In the genomic region with DNA sequence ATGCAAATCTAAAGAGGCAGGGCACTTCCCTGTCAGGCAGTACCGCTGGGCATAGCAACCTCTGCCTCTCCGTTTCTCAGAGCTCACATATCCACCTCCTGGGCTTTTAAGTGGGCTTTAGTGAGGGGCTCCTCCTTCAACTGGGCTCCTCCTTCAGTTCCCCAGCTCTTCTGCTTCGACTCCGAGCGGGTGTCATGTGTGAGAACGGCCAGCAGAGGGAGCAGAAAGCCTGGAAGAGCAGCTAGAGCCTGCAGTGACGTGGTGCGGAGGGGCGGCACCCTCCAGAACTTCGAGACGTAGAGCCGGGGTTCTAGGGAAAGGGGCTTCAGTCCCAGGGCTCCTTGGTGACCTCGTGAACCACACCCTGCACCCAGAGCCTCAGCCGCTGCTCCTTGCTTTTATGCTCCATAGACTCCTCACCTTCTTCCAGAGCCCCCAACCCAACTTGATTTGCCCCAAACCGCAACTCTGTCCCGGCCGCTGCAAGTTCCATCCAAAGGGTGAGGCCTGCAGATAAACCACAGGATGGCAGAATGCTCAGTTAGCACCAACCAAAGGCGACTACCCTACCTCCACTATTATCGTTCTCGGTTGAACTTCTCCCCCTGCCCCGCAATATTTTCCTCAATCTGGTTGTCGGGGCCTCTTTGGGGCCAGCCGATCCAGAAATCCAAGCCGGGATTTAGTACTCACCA, we compare ENCODE assay signal across 9 cellular contexts. TPM values are rescaled to one million over a fixed set of nuclear protein-coding genes. Genes with fewer than 3 reads are reported as not detected.
A peak's percentile ranks its signal among the peaks of the same experiment; 100 is the strongest.
DNase-seq lines count a peak whose midpoint lies in the region; ATAC-seq and TF ChIP-seq lines count a peak whose summit lies in the region.
"Had no signal": no experiment of that assay in that cellular context is flagged by ENCODE, and none has a peak within 500 bp of the region (broad histone marks: within the 10 kb centered on the region; RNA-seq: fewer than 3 reads in every experiment).

No MANE protein-coding gene starts in this region.

- H3K4me3 Mint-ChIP-seq in activated B cell treated with CpG ODN at 0.5 μM for 24 hours: peak overlapping the region; percentile 96

- DNase-seq in AG08396 (ENCODE audit: low spot score): peak; percentile 88
- peak; percentile 90 for DNase-seq in NCI-H2227 treated with DMSO at 0.1 percent for 48 hours (lab: John Stamatoyannopoulos, UW)
- DNase-seq in activated B cell treated with CpG ODN at 0.5 μM for 24 hours: peak; percentile 87
- DNase-seq in central memory CD4-positive, alpha-beta T cell: peak; percentile 90
- peak; percentile 99 for DNase-seq in islet precursor cell
- peak; percentile 91 for DNase-seq in stimulated activated CD4-positive, alpha-beta T cell treated with anti-CD3 and anti-CD28 coated beads, Interleukin-12 subunit alpha, Interleukin-12 subunit beta, amount 100 ng/mL, for 4 hours

- intact Hi-C loops in activated B cell treated with CpG ODN at 0.5 μM for 24 hours (cut with micrococcal nuclease): loop anchor here (1.0 to 10.0 kb wide), 8 partner anchors 28 to 334 kb away; a partner anchor contains a TSS

- ATAC-seq in GM18909 (IDR thresholded peaks at IDR 0.05; ENCODE audit: poor library complexity, unreplicated experiment) (peak; percentile 69), HG03175 (IDR thresholded peaks at IDR 0.05; ENCODE audit: unreplicated experiment) (peak; percentile 59), activated B cell treated with CpG ODN at 0.5 μM for 24 hours (ENCODE audit: low read depth) (peak; percentile 68)

- TF ChIP-seq CTCF in activated B cell treated with CpG ODN at 0.5 μM for 24 hours (IDR thresholded peaks at IDR 0.05): peak; percentile 57

- POLR2A ChIA-PET in activated B cell treated with CpG ODN at 0.5 μM for 24 hours (lab: Charles Lee): interaction anchor here (0.7 to 6.9 kb wide), 23 partner anchors 10 to 801 kb away, joined by 3 to 133 read pairs (median 4); a partner anchor contains a TSS

- peaks cover 62% of the 10 kb centered on the region for H3K4me1 Mint-ChIP-seq in activated B cell treated with CpG ODN at 0.5 μM for 24 hours

- CTCF ChIA-PET in activated B cell treated with CpG ODN at 0.5 μM for 24 hours (lab: Charles Lee): interaction anchor here (0.7 to 6.7 kb wide), 23 partner anchors 11 to 771 kb away, joined by 3 to 74 read pairs (median 4); a partner anchor contains a TSS

- H3K9me3 Mint-ChIP-seq in activated B cell treated with CpG ODN at 0.5 μM for 24 hours: no peaks in the 10 kb centered on the region

- H3K27ac Mint-ChIP-seq in activated B cell treated with CpG ODN at 0.5 μM for 24 hours: peak overlapping the region; percentile 98

- no peaks in the 10 kb centered on the region for H3K27me3 Mint-ChIP-seq in activated B cell treated with CpG ODN at 0.5 μM for 24 hours

- peaks cover 13% of the 10 kb centered on the region for H3K36me3 Mint-ChIP-seq in activated B cell treated with CpG ODN at 0.5 μM for 24 hours (ENCODE audit: low read depth)

RNA-seq across cellular contexts. Expression of a gene that starts 0.4 kb away (rescaled TPM):
- 0.51 and 1.3 TPM in 2 replicates for total RNA-seq in activated B cell treated with CpG ODN at 0.5 μM for 24 hours

RNA-seq across cellular contexts. Expression of a gene that starts 4.1 kb away (rescaled TPM):
- total RNA-seq in activated B cell treated with CpG ODN at 0.5 μM for 24 hours: 0.07 and 0.29 TPM in 2 replicates
- total RNA-seq: T-helper 1 cell treated with Interleukin-12 subunit alpha and Interleukin-12 subunit beta and Interleukin-4 antibody, amounts not matched to agents 30 ng/mL and 1 ng/mL, for 36 hours had no signal

RNA-seq across cellular contexts. Expression of a gene that starts 20.5 kb away (rescaled TPM):
- total RNA-seq in activated B cell treated with CpG ODN at 0.5 μM for 24 hours: 98.8 and 104 TPM in 2 replicates

RNA-seq across cellular contexts. Expression of a gene that starts 24.6 kb away (rescaled TPM):
- 0.10 TPM in 1 of 2 replicates, not detected in the other for total RNA-seq in activated B cell treated with CpG ODN at 0.5 μM for 24 hours
- total RNA-seq: T-helper 1 cell treated with Interleukin-12 subunit alpha and Interleukin-12 subunit beta and Interleukin-4 antibody, amounts not matched to agents 30 ng/mL and 1 ng/mL, for 36 hours had no signal

RNA-seq across cellular contexts. Expression of a gene that starts 28.4 kb away (rescaled TPM):
- total RNA-seq in activated B cell treated with CpG ODN at 0.5 μM for 24 hours: 74.2 and 75.6 TPM in 2 replicates

Comparison
In these comparisons a context has a peak if more than half of its experiments do, and no peak if none do; other contexts are left out.
1. Peak in every context shown above with its lines: DNase-seq and ATAC-seq.